26 cellular contexts compared by ENCODE assay signal in the genomic region with DNA sequence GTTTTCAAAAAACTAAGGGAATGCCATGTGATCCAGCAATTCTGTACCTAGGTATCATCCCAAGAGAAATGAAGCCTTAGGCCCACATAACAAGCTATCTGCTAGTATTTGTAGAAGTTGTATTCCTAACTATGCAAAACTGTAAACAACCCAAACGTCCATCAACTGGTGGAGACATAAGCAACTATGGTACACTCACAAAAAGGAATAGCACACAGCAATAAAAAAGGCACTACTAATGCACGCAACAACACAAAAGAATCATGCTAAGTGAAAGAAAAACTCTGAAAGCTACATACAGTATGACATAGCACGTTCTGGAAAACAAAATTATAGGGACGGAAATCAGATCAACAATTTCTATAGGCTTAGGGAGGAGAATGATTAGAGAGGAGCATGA. TPM values are rescaled to one million over a fixed set of nuclear protein-coding genes. Genes with fewer than 3 reads are reported as not detected.
"Had no signal": no experiment of that assay in that cellular context is flagged by ENCODE, and none has a peak within 500 bp of the region (broad histone marks: within the 10 kb centered on the region; RNA-seq: fewer than 3 reads in every experiment).

No MANE protein-coding gene starts in this region.

- H3K27me3 ChIP-seq: neural progenitor cell, right lobe of liver, stomach, tibial artery, upper lobe of left lung had no signal

- H3K4me1 ChIP-seq: neural progenitor cell, parathyroid adenoma, right lobe of liver, stomach, tibial artery, upper lobe of left lung had no signal

- H2AFZ ChIP-seq: neural progenitor cell, parathyroid adenoma had no signal

- H3K4me3 ChIP-seq: coronary artery, lung, neural progenitor cell, right lobe of liver, stomach, tibial artery, upper lobe of left lung had no signal

- H3K27me3 Mint-ChIP-seq: memory B cell; progenitor cell of endocrine pancreas; stimulated activated naive B cell treated with anti-CD40 and anti-IgM and Interleukin-4, amounts not matched to agents 10 μg/mL and 1 μg/mL and 100 μg/mL, for 72 hours had no signal

- H3K9ac ChIP-seq: neural progenitor cell, parathyroid adenoma had no signal

- FAIRE-seq: frontal cortex, kidney, small intestine, urothelium cell line had no signal

- H3K36me3 ChIP-seq: neural progenitor cell, right lobe of liver, stomach, tibial artery, upper lobe of left lung had no signal

- H3K27ac ChIP-seq: coronary artery, neural progenitor cell, parathyroid adenoma, right lobe of liver, stomach, tibial artery, upper lobe of left lung had no signal

- DNase-seq: effector memory CD4-positive, alpha-beta T cell; head of caudate nucleus; kidney; natural killer cell; right lobe of liver; small intestine; stimulated activated CD4-positive, alpha-beta T cell treated with anti-CD3 and anti-CD28 coated beads, Interleukin-15, amount 100 ng/mL, for 24 hours; stimulated activated CD4-positive, alpha-beta T cell treated with anti-CD3 and anti-CD28 coated beads, Interleukin-2, amount 100 ng/mL, for 48 hours; stimulated activated naive B cell treated with anti-CD40 and anti-IgM and Interleukin-4, amounts not matched to agents 10 μg/mL and 1 μg/mL and 100 μg/mL, for 72 hours; stomach; tibial artery; upper lobe of left lung had no signal

- H3K36me3 Mint-ChIP-seq: natural killer cell, neural progenitor cell had no signal

- H3K4me3 Mint-ChIP-seq: memory B cell; natural killer cell; neural progenitor cell; stimulated activated naive B cell treated with anti-CD40 and anti-IgM and Interleukin-4, amounts not matched to agents 10 μg/mL and 1 μg/mL and 100 μg/mL, for 72 hours had no signal

- H3K9me3 Mint-ChIP-seq: natural killer cell, neural progenitor cell had no signal

- ATAC-seq: left lobe of liver; natural killer cell; right lobe of liver; stimulated activated naive B cell treated with anti-CD40 and anti-IgM and Interleukin-4, amounts not matched to agents 10 μg/mL and 1 μg/mL and 100 μg/mL, for 72 hours had no signal

- H3K4me2 ChIP-seq: neural progenitor cell had no signal

- H3K27ac Mint-ChIP-seq: memory B cell; natural killer cell; neural progenitor cell; progenitor cell of endocrine pancreas; stimulated activated naive B cell treated with anti-CD40 and anti-IgM and Interleukin-4, amounts not matched to agents 10 μg/mL and 1 μg/mL and 100 μg/mL, for 72 hours had no signal

- H3K79me2 ChIP-seq: parathyroid adenoma had no signal

- H3K9me3 ChIP-seq: right lobe of liver, stomach, tibial artery, upper lobe of left lung had no signal

- H3K4me1 Mint-ChIP-seq: memory B cell; natural killer cell; neural progenitor cell; stimulated activated naive B cell treated with anti-CD40 and anti-IgM and Interleukin-4, amounts not matched to agents 10 μg/mL and 1 μg/mL and 100 μg/mL, for 72 hours had no signal

RNA-seq across cellular contexts. Expression of a gene that starts 15.3 kb away (rescaled TPM):
- total RNA-seq: dermis blood vessel endothelial cell, fibroblast of villous mesenchyme, glomerular endothelial cell, subcutaneous adipose tissue had no signal
- polyA plus RNA-seq: esophagus, lung, small intestine, stomach had no signal
